ENCODE assay signal across 1 cellular context in the genomic region with DNA sequence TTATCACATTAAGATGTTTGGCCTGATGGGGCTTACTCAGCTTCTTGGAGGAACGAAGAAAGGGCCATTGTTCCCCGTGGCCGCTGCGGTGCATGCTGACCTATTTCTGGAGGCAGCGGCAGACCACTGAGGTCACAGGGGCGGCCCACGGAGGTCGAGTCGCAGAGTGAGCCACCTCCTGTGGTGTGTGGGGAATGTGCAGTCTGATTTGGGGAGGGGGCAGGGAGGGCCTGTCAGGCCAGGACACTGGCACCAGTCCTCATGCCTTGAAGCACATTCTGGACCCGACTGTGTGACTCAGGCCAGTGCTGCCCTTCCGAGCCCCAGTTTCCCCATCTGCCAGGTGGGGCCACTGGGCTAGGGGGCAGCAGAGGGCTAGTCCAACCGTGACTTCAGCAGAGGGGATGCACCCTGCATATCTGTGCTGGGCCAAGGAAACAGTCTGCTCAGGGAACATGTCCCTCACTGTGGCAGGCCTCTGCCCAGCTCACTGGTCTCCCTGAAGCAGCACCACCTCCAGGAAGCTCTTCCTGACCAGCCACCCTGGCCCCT.
TF ChIP-seq lines count a peak whose summit lies in the region.

No MANE protein-coding gene starts in this region.

TF ChIP-seq in SK-N-SH treated with all-trans-retinoic acid at 6 μM for 48 hours, 23 proteins besides CTCF, POLR2A, EP300 and RAD21 (continued from another document):
- no peak for TF ChIP-seq BACH2 (CRISPR knock-in tag; IDR thresholded peaks at IDR 0.05; ENCODE audit: borderline replicate concordance)
